In the genomic region with DNA sequence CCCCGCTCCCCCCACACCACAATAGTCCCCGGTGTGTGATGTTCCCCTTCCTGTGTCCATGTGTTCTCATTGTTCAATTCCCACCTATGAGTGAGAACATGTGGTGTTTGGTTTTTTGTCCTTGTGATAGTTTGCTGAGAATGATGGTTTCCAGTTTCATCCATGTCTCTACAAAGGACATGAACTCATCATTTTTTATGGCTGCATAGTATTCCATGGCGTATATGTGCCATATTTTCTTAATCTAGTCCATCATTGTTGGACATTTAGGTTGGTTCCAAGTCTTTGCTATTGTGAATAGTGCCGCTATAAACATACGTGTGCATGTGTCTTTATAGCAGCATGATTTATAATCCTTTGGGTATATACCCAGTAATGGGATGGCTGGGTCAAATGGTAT, we compare ENCODE assay signal across 6 cellular contexts. TPM values are rescaled to one million over a fixed set of nuclear protein-coding genes. Genes with fewer than 3 reads are reported as not detected.
"Had no signal": no experiment of that assay in that cellular context is flagged by ENCODE, and none has a peak within 500 bp of the region (broad histone marks: within the 10 kb centered on the region; RNA-seq: fewer than 3 reads in every experiment).

No MANE protein-coding gene starts in this region.

RNA-seq across cellular contexts. Expression of a gene that starts 11.1 kb away (rescaled TPM):
- total RNA-seq: dermis microvascular lymphatic vessel endothelial cell, endothelial cell of umbilical vein, esophagus mucosa, esophagus squamous epithelium, foreskin keratinocyte, glomerular endothelial cell had no signal
- polyA plus RNA-seq: foreskin keratinocyte had no signal
